Comparison of ENCODE assay signal across 1 cellular context in the genomic region with DNA sequence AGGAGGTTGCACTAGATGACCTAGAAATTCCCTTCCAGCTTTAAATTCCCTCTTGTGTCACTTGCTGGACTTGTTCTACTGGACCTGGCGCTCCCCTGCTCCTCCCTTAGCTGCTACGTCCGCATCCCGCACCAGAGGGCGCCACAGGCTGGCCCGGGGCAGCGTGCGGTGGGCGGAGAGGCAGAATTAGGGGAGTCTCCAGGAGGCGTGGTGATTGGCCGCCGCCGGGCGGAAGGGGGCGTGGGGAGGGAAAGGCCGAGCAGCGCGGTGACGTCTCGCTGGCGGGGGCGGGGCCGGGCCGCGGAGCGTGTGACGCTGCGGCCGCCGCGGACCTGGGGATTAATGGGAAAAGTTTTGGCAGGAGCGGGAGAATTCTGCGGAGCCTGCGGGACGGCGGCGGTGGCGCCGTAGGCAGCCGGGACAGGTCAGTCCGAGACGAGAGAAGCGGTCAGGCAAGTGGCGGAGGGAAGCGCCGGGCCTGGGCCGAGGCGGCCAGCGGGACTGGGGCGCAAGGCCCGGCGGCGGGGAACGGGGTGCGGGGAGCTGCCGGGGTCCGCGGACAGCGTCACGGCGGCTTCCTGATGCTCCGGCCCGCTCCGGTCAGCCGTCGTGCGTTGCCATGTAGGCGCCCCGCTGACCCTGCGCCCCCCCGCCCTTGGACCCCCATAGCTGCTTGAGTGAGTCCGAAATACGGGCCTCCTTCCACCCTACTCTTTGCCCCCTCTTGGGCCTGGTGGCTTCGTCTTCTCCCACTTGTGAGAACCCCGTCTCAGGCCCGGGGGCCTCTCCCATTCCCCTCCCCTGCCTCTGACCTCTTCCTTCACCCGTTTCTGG.
TF ChIP-seq lines count a peak whose summit lies in the region.

Gene PPARD (plus strand): TSS at position 301 of the 834 bp plus-strand sequence. CDS start 68,530 bp downstream, outside the sequence.

TF ChIP-seq in HepG2, 621 proteins besides CTCF, POLR2A, EP300 and RAD21 (continued from another document and continues in another):
- TF ChIP-seq, protein P1, sequence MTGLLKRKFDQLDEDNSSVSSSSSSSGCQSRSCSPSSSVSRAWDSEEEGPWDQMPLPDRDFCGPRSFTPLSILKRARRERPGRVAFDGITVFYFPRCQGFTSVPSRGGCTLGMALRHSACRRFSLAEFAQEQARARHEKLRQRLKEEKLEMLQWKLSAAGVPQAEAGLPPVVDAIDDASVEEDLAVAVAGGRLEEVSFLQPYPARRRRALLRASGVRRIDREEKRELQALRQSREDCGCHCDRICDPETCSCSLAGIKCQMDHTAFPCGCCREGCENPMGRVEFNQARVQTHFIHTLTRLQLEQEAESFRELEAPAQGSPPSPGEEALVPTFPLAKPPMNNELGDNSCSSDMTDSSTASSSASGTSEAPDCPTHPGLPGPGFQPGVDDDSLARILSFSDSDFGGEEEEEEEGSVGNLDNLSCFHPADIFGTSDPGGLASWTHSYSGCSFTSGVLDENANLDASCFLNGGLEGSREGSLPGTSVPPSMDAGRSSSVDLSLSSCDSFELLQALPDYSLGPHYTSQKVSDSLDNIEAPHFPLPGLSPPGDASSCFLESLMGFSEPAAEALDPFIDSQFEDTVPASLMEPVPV (CRISPR knock-in tag; IDR thresholded peaks at IDR 0.05), result no peak; the same call in none of the 2 replicates
- TF ChIP-seq FOXK2 (IDR thresholded peaks at IDR 0.05) (no peak), ZNF780A (CRISPR knock-in tag; IDR thresholded peaks at IDR 0.05) (peak; percentile 64; the same call in 1 of the 2 replicates), ZNF724P (CRISPR knock-in tag; IDR thresholded peaks at IDR 0.05; ENCODE audit: borderline replicate concordance) (0 out of 2 replicates have a peak, but pooled peaks have one; percentile 83), WIZ (CRISPR knock-in tag; IDR thresholded peaks at IDR 0.05) (no peak), NFE2L1 (CRISPR knock-in tag; IDR thresholded peaks at IDR 0.05; ENCODE audit: borderline replicate concordance) (no peak), ZGPAT (CRISPR knock-in tag; IDR thresholded peaks at IDR 0.05) (peak; percentile 95), ZSCAN22 (CRISPR knock-in tag; IDR thresholded peaks at IDR 0.05) (no peak), TOE1 (CRISPR knock-in tag; IDR thresholded peaks at IDR 0.05) (0 out of 2 replicates have a peak, but pooled peaks have one; percentile 35), NR1H2 (CRISPR knock-in tag; IDR thresholded peaks at IDR 0.05; ENCODE audit: borderline replicate concordance, low read depth) (no peak), KDM5B (CRISPR knock-in tag; IDR thresholded peaks at IDR 0.05; ENCODE audit: borderline replicate concordance) (peak; percentile 88; the same call in 1 of the 2 replicates), ZNF335 (CRISPR knock-in tag; IDR thresholded peaks at IDR 0.05) (peak; percentile 67; the same call in 1 of the 2 replicates), YEATS2 (CRISPR knock-in tag; IDR thresholded peaks at IDR 0.05; ENCODE audit: borderline replicate concordance) (peak; percentile 89; the same call in 1 of the 2 replicates), NONO (IDR thresholded peaks at IDR 0.05) (no peak), NONO (CRISPR knock-in tag; conservative IDR thresholded peaks at IDR 0.05) (peak; percentile 99), SIN3B (IDR thresholded peaks at IDR 0.05; ENCODE audit: low read length) (0 out of 2 replicates have a peak, but pooled peaks have one; percentile 50), HOXA5 (CRISPR knock-in tag; IDR thresholded peaks at IDR 0.05) (peak; percentile 44), ZSCAN25 (CRISPR knock-in tag; IDR thresholded peaks at IDR 0.05) (no peak), DNMT1 (CRISPR knock-in tag; IDR thresholded peaks at IDR 0.05) (no peak), EHMT2 (IDR thresholded peaks at IDR 0.05; ENCODE audit: borderline replicate concordance, low read depth, low read length) (no peak), ZNF318 (CRISPR knock-in tag; IDR thresholded peaks at IDR 0.05) (no peak), ZNF343 (CRISPR knock-in tag; IDR thresholded peaks at IDR 0.05) (no peak), NKX3-1 (CRISPR knock-in tag; IDR thresholded peaks at IDR 0.05) (no peak), NFIC (IDR thresholded peaks at IDR 0.05; ENCODE audit: low read length) (no peak), MAFF (IDR thresholded peaks at IDR 0.05; ENCODE audit: low read depth, low read length) (0 out of 2 replicates have a peak, but pooled peaks have one; percentile 4), HMGA1 (CRISPR knock-in tag; conservative IDR thresholded peaks at IDR 0.05) (no peak), JARID2 (CRISPR knock-in tag; IDR thresholded peaks at IDR 0.05; ENCODE audit: insufficient replicate concordance) (peak; percentile 84)
- TF ChIP-seq, protein P2, sequence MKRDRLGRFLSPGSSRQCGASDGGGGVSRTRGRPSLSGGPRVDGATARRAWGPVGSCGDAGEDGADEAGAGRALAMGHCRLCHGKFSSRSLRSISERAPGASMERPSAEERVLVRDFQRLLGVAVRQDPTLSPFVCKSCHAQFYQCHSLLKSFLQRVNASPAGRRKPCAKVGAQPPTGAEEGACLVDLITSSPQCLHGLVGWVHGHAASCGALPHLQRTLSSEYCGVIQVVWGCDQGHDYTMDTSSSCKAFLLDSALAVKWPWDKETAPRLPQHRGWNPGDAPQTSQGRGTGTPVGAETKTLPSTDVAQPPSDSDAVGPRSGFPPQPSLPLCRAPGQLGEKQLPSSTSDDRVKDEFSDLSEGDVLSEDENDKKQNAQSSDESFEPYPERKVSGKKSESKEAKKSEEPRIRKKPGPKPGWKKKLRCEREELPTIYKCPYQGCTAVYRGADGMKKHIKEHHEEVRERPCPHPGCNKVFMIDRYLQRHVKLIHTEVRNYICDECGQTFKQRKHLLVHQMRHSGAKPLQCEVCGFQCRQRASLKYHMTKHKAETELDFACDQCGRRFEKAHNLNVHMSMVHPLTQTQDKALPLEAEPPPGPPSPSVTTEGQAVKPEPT (CRISPR knock-in tag; IDR thresholded peaks at IDR 0.05; ENCODE audit: low read depth), result 0 out of 2 replicates have a peak, but pooled peaks have one; percentile 26
- TF ChIP-seq, protein P3, sequence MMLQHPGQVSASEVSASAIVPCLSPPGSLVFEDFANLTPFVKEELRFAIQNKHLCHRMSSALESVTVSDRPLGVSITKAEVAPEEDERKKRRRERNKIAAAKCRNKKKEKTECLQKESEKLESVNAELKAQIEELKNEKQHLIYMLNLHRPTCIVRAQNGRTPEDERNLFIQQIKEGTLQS (CRISPR knock-in tag; IDR thresholded peaks at IDR 0.05), result peak; percentile 17; the same call in 1 of the 2 replicates
- TF ChIP-seq, protein P4, sequence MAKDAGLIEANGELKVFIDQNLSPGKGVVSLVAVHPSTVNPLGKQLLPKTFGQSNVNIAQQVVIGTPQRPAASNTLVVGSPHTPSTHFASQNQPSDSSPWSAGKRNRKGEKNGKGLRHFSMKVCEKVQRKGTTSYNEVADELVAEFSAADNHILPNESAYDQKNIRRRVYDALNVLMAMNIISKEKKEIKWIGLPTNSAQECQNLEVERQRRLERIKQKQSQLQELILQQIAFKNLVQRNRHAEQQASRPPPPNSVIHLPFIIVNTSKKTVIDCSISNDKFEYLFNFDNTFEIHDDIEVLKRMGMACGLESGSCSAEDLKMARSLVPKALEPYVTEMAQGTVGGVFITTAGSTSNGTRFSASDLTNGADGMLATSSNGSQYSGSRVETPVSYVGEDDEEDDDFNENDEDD (CRISPR knock-in tag; IDR thresholded peaks at IDR 0.05; ENCODE audit: borderline replicate concordance), result peak; percentile 59; the same call in 1 of the 2 replicates
- TF ChIP-seq, protein P5, sequence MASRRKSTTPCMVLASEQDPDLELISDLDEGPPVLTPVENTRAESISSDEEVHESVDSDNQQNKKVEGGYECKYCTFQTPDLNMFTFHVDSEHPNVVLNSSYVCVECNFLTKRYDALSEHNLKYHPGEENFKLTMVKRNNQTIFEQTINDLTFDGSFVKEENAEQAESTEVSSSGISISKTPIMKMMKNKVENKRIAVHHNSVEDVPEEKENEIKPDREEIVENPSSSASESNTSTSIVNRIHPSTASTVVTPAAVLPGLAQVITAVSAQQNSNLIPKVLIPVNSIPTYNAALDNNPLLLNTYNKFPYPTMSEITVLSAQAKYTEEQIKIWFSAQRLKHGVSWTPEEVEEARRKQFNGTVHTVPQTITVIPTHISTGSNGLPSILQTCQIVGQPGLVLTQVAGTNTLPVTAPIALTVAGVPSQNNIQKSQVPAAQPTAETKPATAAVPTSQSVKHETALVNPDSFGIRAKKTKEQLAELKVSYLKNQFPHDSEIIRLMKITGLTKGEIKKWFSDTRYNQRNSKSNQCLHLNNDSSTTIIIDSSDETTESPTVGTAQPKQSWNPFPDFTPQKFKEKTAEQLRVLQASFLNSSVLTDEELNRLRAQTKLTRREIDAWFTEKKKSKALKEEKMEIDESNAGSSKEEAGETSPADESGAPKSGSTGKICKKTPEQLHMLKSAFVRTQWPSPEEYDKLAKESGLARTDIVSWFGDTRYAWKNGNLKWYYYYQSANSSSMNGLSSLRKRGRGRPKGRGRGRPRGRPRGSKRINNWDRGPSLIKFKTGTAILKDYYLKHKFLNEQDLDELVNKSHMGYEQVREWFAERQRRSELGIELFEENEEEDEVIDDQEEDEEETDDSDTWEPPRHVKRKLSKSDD (CRISPR knock-in tag; IDR thresholded peaks at IDR 0.05; ENCODE audit: low read depth), result 0 out of 2 replicates have a peak, but pooled peaks have one; percentile 59
- TF ChIP-seq, protein P6, sequence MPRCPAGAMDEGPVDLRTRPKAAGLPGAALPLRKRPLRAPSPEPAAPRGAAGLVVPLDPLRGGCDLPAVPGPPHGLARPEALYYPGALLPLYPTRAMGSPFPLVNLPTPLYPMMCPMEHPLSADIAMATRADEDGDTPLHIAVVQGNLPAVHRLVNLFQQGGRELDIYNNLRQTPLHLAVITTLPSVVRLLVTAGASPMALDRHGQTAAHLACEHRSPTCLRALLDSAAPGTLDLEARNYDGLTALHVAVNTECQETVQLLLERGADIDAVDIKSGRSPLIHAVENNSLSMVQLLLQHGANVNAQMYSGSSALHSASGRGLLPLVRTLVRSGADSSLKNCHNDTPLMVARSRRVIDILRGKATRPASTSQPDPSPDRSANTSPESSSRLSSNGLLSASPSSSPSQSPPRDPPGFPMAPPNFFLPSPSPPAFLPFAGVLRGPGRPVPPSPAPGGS (CRISPR knock-in tag; IDR thresholded peaks at IDR 0.05), result peak; percentile 77
